ENCODE assay signal across 1 cellular context in the genomic region with DNA sequence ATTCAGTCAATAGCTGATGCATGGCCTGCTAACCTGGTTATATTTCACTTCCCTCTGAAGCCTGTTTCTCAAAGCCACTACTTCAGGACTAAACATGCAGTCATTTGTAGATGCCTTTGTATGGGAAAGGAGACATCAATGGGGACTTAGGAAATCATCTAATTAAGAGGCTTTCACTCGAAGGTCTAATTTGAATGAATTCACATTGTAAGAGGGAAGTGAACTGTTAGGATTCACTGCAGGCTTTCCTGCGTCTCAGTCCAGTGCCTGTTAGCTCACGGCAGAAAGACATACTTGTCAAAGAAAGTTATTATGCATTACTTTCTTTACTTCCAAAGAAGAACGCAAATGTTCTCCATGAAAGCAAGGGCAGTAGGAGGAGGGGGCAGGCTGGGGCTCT.
TF ChIP-seq lines count a peak whose summit lies in the region.

No MANE protein-coding gene starts in this region.

TF ChIP-seq in GM23338, 12 proteins besides CTCF, POLR2A, EP300 and RAD21 (continued from another document):
- TF ChIP-seq, protein P1, sequence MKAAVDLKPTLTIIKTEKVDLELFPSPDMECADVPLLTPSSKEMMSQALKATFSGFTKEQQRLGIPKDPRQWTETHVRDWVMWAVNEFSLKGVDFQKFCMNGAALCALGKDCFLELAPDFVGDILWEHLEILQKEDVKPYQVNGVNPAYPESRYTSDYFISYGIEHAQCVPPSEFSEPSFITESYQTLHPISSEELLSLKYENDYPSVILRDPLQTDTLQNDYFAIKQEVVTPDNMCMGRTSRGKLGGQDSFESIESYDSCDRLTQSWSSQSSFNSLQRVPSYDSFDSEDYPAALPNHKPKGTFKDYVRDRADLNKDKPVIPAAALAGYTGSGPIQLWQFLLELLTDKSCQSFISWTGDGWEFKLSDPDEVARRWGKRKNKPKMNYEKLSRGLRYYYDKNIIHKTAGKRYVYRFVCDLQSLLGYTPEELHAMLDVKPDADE (IDR thresholded peaks at IDR 0.05), result no peak
TF ChIP-seq in GM23338: peak in this region for 0.
